Comparison of ENCODE assay signal across 21 cellular contexts in the genomic region with DNA sequence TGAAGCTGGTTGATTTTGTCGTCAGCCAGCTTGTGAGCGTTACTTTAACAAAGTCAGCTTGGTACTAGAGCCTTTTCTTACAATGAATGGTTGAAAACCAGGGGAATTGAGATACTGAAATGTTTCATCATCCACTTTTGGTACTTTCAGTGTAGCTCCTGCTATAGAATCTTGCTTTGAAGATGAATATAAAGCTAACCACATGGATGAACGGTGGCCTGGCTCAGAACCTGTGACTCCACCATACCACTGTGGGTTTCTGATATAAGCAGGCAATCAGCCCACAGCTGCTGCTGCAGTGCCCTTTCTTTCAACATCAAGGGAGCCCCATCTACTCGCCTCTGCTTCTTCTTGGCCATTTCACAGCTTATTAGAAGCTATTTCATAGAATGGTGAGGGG.
DNase-seq lines count a peak whose midpoint lies in the region; ATAC-seq and TF ChIP-seq lines count a peak whose summit lies in the region.
"Had no signal": no experiment of that assay in that cellular context is flagged by ENCODE, and none has a peak within 500 bp of the region (broad histone marks: within the 10 kb centered on the region; RNA-seq: fewer than 3 reads in every experiment).

No MANE protein-coding gene starts in this region.

- no peak overlapping the region for H2AFZ ChIP-seq in KMS-11 (ENCODE audit: low read depth)

- no peaks in the 10 kb centered on the region for H3K36me3 ChIP-seq in KMS-11 (ENCODE audit: insufficient read depth)
- H3K36me3 ChIP-seq: thyroid gland had no signal

- H3K9me3 Mint-ChIP-seq in activated naive CD4-positive, alpha-beta T cell treated with anti-CD3 and anti-CD28 coated beads, Interleukin-2, amount 10 ng/mL, durations not matched to agents 7 days and 5 days, result peaks cover 2% of the 10 kb centered on the region
- H3K9me3 Mint-ChIP-seq: central memory CD8-positive, alpha-beta T cell had no signal

- no peak overlapping the region for H3K4me3 Mint-ChIP-seq in activated naive CD4-positive, alpha-beta T cell treated with anti-CD3 and anti-CD28 coated beads, Interleukin-2, amount 10 ng/mL, durations not matched to agents 7 days and 5 days
- H3K4me3 Mint-ChIP-seq: central memory CD8-positive, alpha-beta T cell; naive thymus-derived CD4-positive, alpha-beta T cell; stimulated activated memory B cell treated with anti-CD40 and anti-IgM and Interleukin-4, amounts not matched to agents 10 μg/mL and 1 μg/mL and 100 μg/mL, for 72 hours had no signal

- peaks cover 7% of the 10 kb centered on the region for H3K27me3 Mint-ChIP-seq in activated naive CD4-positive, alpha-beta T cell treated with anti-CD3 and anti-CD28 coated beads, Interleukin-2, amount 10 ng/mL, durations not matched to agents 7 days and 5 days

- H3K9ac ChIP-seq in KMS-11, result no peak overlapping the region

- no peaks in the 10 kb centered on the region for H3K4me1 Mint-ChIP-seq in activated naive CD4-positive, alpha-beta T cell treated with anti-CD3 and anti-CD28 coated beads, Interleukin-2, amount 10 ng/mL, durations not matched to agents 7 days and 5 days
- H3K4me1 Mint-ChIP-seq: central memory CD8-positive, alpha-beta T cell; naive thymus-derived CD4-positive, alpha-beta T cell had no signal

- peaks cover 51% of the 10 kb centered on the region for H3K4me1 ChIP-seq in KMS-11 (ENCODE audit: low read depth, poor library complexity, severe bottlenecking)
- H3K4me1 ChIP-seq: thyroid gland had no signal

- peak; percentile 45 for ATAC-seq in GM19328 (IDR thresholded peaks at IDR 0.05; ENCODE audit: unreplicated experiment)
- ATAC-seq in HG02885 (IDR thresholded peaks at IDR 0.05; ENCODE audit: poor library complexity, unreplicated experiment), result peak; percentile 83
- ATAC-seq in HG03045 (IDR thresholded peaks at IDR 0.05; ENCODE audit: unreplicated experiment), result no peak
- ATAC-seq: naive thymus-derived CD4-positive, alpha-beta T cell; right cardiac atrium; stimulated activated memory B cell treated with anti-CD40 and anti-IgM and Interleukin-4, amounts not matched to agents 10 μg/mL and 1 μg/mL and 100 μg/mL, for 72 hours had no signal

- H3K36me3 Mint-ChIP-seq in activated naive CD4-positive, alpha-beta T cell treated with anti-CD3 and anti-CD28 coated beads, Interleukin-2, amount 10 ng/mL, durations not matched to agents 7 days and 5 days, result no peaks in the 10 kb centered on the region

- no peaks in the 10 kb centered on the region for H4K20me1 ChIP-seq in KMS-11 (ENCODE audit: insufficient read depth)

- peak overlapping the region; percentile 22 for H3K27ac ChIP-seq in KMS-11
- H3K27ac ChIP-seq: thyroid gland had no signal

- TF ChIP-seq CTCF in GM12864 (IDR thresholded peaks at IDR 0.05; ENCODE audit: low read depth, low read length, missing control alignments) (no peak), KMS-11 (conservative IDR thresholded peaks at IDR 0.05; ENCODE audit: low read depth, low read length) (no peak)

- DNase-seq in GM12864 (ENCODE audit: low read depth) (peak; percentile 30), NCI-H2029 (lab: John Stamatoyannopoulos, UW) (no peak)
- DNase-seq in stimulated activated CD8-positive, alpha-beta memory T cell treated with anti-CD3 and anti-CD28 coated beads, Interleukin-4, amount 100 ng/mL, for 48 hours, result no peak
- DNase-seq in activated naive CD4-positive, alpha-beta T cell treated with anti-CD3 and anti-CD28 coated beads, Interleukin-2, amount 10 ng/mL, durations not matched to agents 7 days and 5 days, result no peak
- DNase-seq: activated gamma-delta T cell treated with Interleukin-2 at 50 U/mL for 16 hours; amygdala; foreskin melanocyte; H7; mesenchymal stem cell; naive thymus-derived CD4-positive, alpha-beta T cell; NCI-H345; NK-92 treated with Interleukin-12 subunit alpha and Interleukin-12 subunit beta, amount 100 ng/mL, for 24 hours; right cardiac atrium; T1000; thyroid gland had no signal

- CTCF ChIA-PET in activated naive CD4-positive, alpha-beta T cell treated with anti-CD3 and anti-CD28 coated beads, Interleukin-2, amount 10 ng/mL, durations not matched to agents 7 days and 5 days (lab: Charles Lee), result no interaction called here

- H3K27ac Mint-ChIP-seq in activated naive CD4-positive, alpha-beta T cell treated with anti-CD3 and anti-CD28 coated beads, Interleukin-2, amount 10 ng/mL, durations not matched to agents 7 days and 5 days, result no peak overlapping the region
- H3K27ac Mint-ChIP-seq: naive thymus-derived CD4-positive, alpha-beta T cell; stimulated activated memory B cell treated with anti-CD40 and anti-IgM and Interleukin-4, amounts not matched to agents 10 μg/mL and 1 μg/mL and 100 μg/mL, for 72 hours had no signal

- no peaks in the 10 kb centered on the region for H3K79me2 ChIP-seq in KMS-11 (ENCODE audit: insufficient read depth, low read depth)

- no peaks in the 10 kb centered on the region for H3K27me3 ChIP-seq in KMS-11 (ENCODE audit: insufficient read depth, low read depth)
- H3K27me3 ChIP-seq: thyroid gland had no signal

- H3K4me3 ChIP-seq in GM12864 (ENCODE audit: low read depth, low read length) (no peak overlapping the region), KMS-11 (IDR thresholded peaks at IDR 0.05; ENCODE audit: insufficient read depth, low read depth, low read length) (no peak overlapping the region)
- H3K4me3 ChIP-seq: thyroid gland had no signal

- peak overlapping the region; percentile 46 for H3K4me2 ChIP-seq in KMS-11
